Comparison of ENCODE assay signal across 8 cellular contexts in genomic region chr6:154928325-154928922, GRCh38.
A peak's percentile ranks its signal among the peaks of the same experiment; 100 is the strongest.
DNase-seq lines count a peak whose midpoint lies in the region; ATAC-seq and TF ChIP-seq lines count a peak whose summit lies in the region.

No MANE protein-coding gene starts in this region.

- intact Hi-C loops in PC-3 (cut with micrococcal nuclease), result loop anchor here (1.0 kb wide), 4 partner anchors 60 to 320 kb away; no protein-coding TSS in a partner anchor
- intact Hi-C loops in upper lobe of right lung (cut with DNase I), result no loop called here

- no peaks in the 10 kb centered on the region for H3K79me2 ChIP-seq in PC-3 (ENCODE audit: low read length)

- H3K27me3 ChIP-seq in PC-3 (ENCODE audit: low read length) (no peaks in the 10 kb centered on the region), upper lobe of right lung (no peaks in the 10 kb centered on the region)

- H3K4me1 ChIP-seq in PC-3 (ENCODE audit: insufficient read depth, low read length) (peaks cover 19% of the 10 kb centered on the region), upper lobe of right lung (no peaks in the 10 kb centered on the region)

- DNase-seq in AG08396 (ENCODE audit: low spot score) (peak; percentile 70), HuH-7.5 (ENCODE audit: low spot score) (peak; percentile 67), PC-3 (peak; percentile 76), activated T-cell treated with anti-CD3 and anti-CD28 coated beads for 48 hours (ENCODE audit: low read depth) (peak; percentile 45), fibroblast of pulmonary artery (ENCODE audit: low read depth) (peak; percentile 82), omental fat pad (ENCODE audit: low spot score) (peak; percentile 28), upper lobe of right lung (no peak)

- no TSS peak for BruUV-seq in PC-3 (replicated peaks; lab: Mats Ljungman, UMichigan)

- H3K36me3 ChIP-seq in PC-3 (ENCODE audit: low read depth, low read length) (no peaks in the 10 kb centered on the region), upper lobe of right lung (no peaks in the 10 kb centered on the region)

- H4K20me1 ChIP-seq in PC-3 (ENCODE audit: low read length), result no peaks in the 10 kb centered on the region

- CTCF ChIA-PET in PC-3 (lab: Charles Lee), result interaction anchor here (0.7 to 1.4 kb wide), 3 partner anchors 54 to 73 kb away, joined by 3 to 6 read pairs (median 3); no protein-coding TSS in a partner anchor

- POLR2A ChIA-PET in PC-3 (lab: Charles Lee; ENCODE audit: unreplicated experiment), result no interaction called here

- no peak overlapping the region for H3K4me3 ChIP-seq in PC-3 (ENCODE audit: low read length)
- H3K4me3 ChIP-seq in fibroblast of pulmonary artery (replicated peaks; ENCODE audit: low read depth, low read length), result no peak overlapping the region
- H3K4me3 ChIP-seq in upper lobe of right lung, result no peak overlapping the region

- TF ChIP-seq CTCF in PC-3 (conservative IDR thresholded peaks at IDR 0.05; ENCODE audit: low read depth, low read length) (peak; percentile 81), fibroblast of pulmonary artery (IDR thresholded peaks at IDR 0.05; ENCODE audit: low read length, missing control alignments) (peak; percentile 77), omental fat pad (IDR thresholded peaks at IDR 0.05) (no peak), upper lobe of right lung (IDR thresholded peaks at IDR 0.05) (peak; percentile 74)

- ATAC-seq in GM18861 (IDR thresholded peaks at IDR 0.05; ENCODE audit: unreplicated experiment) (peak; percentile 56), PC-3 (peak; percentile 21; the same call in 1 of the 2 replicates), omental fat pad (ENCODE audit: low FRiP score) (no peak), upper lobe of right lung (peak; percentile 81)

- no peak overlapping the region for H3K27ac ChIP-seq in PC-3 (ENCODE audit: low read length)
- H3K27ac ChIP-seq in upper lobe of right lung, result no peak overlapping the region

- no peak overlapping the region for H3K4me2 ChIP-seq in PC-3 (ENCODE audit: low read length)

- H3K9me2 ChIP-seq in PC-3 (replicated peaks; ENCODE audit: low read length), result no peaks in the 10 kb centered on the region

- H3K9ac ChIP-seq in PC-3 (ENCODE audit: low read length), result no peak overlapping the region

- H3K9me3 ChIP-seq in PC-3 (ENCODE audit: low read length) (no peaks in the 10 kb centered on the region), upper lobe of right lung (no peaks in the 10 kb centered on the region)

- H3F3A ChIP-seq in PC-3 (ENCODE audit: low read length, unreplicated experiment), result no peaks in the 10 kb centered on the region

- H2AFZ ChIP-seq in PC-3 (ENCODE audit: low read length), result no peak overlapping the region

Comparison
In these comparisons a context has a peak if more than half of its experiments do, and no peak if none do; other contexts are left out.
1. CTCF ChIP-seq: peak in PC-3 (single experiment), fibroblast of pulmonary artery (single experiment) and upper lobe of right lung (single experiment); none in omental fat pad (0 of 3).